Comparison of ENCODE assay signal across 21 cellular contexts in genomic region chr4:102692474-102692873, GRCh38.
DNase-seq lines count a peak whose midpoint lies in the region; ATAC-seq and TF ChIP-seq lines count a peak whose summit lies in the region.
"Had no signal": no experiment of that assay in that cellular context is flagged by ENCODE, and none has a peak within 500 bp of the region (broad histone marks: within the 10 kb centered on the region; RNA-seq: fewer than 3 reads in every experiment).

No MANE protein-coding gene starts in this region.

- H3K4me3 ChIP-seq in muscle layer of duodenum (ENCODE audit: low read depth in 1 of 2, low read length in 2 of 2) = no peak overlapping the region
- no peak overlapping the region for H3K4me3 ChIP-seq in osteoblast (ENCODE audit: insufficient read depth, low read length)
- H3K4me3 ChIP-seq: K562, SJSA1 had no signal

- no peak overlapping the region for H3K4me2 ChIP-seq in osteoblast (ENCODE audit: insufficient read depth, low read length)

- intact Hi-C loops in Right ventricle myocardium superior (cut with DNase I) (no loop called here), cardiac septum (cut with DNase I) (no loop called here)
- intact Hi-C loops in dendritic cell treated with granulocyte-macrophage colony-stimulating factor and Interleukin-4, amounts not matched to agents 40 ng/mL and 50 ng/mL, for 4 days (cut with micrococcal nuclease) = no loop called here
- intact Hi-C loops in activated T-helper 1 cell treated with anti-CD3 and anti-CD28 coated beads, Interleukin-12 subunit alpha, Interleukin-12 subunit beta, Interleukin-2, Interleukin-4 antibody, amounts not matched to agents 30 ng/mL and 10 ng/mL and 1 ng/mL, durations not matched to agents 14 hours and 24 hours and 36 hours (cut with micrococcal nuclease) = no loop called here

- no peaks in the 10 kb centered on the region for H4K20me1 ChIP-seq in osteoblast (ENCODE audit: insufficient read depth, low read length)

- no peaks in the 10 kb centered on the region for H3K9me3 ChIP-seq in muscle layer of duodenum (ENCODE audit: control insufficient read depth in 1 of 2, low read length in 2 of 2)
- no peaks in the 10 kb centered on the region for H3K9me3 ChIP-seq in osteoblast (ENCODE audit: low read depth, low read length)
- H3K9me3 ChIP-seq: SJSA1 had no signal

- H3K4me1 ChIP-seq in muscle layer of duodenum (ENCODE audit: control insufficient read depth in 1 of 2, insufficient read depth in 2 of 2, low read length in 2 of 2) (peaks cover 0 to 7% of the 10 kb centered on the region in 2 donors), osteoblast (ENCODE audit: insufficient read depth, low read length) (peaks cover 5% of the 10 kb centered on the region)

- H3K27me3 ChIP-seq in muscle layer of duodenum (ENCODE audit: low read depth, low read length) (no peaks in the 10 kb centered on the region), osteoblast (ENCODE audit: insufficient read depth, low read length) (no peaks in the 10 kb centered on the region)
- H3K27me3 ChIP-seq: SJSA1 had no signal

- peak; percentile 53 for ATAC-seq in Right ventricle myocardium superior (ENCODE audit: poor library complexity)
- ATAC-seq in HG02840 (IDR thresholded peaks at IDR 0.05; ENCODE audit: low FRiP score, unreplicated experiment) = no peak
- ATAC-seq: HCT116, K562 had no signal

- H3K9me3 Mint-ChIP-seq in dendritic cell treated with granulocyte-macrophage colony-stimulating factor and Interleukin-4, amounts not matched to agents 40 ng/mL and 50 ng/mL, for 4 days = no peaks in the 10 kb centered on the region
- H3K9me3 Mint-ChIP-seq in activated T-helper 1 cell treated with anti-CD3 and anti-CD28 coated beads, Interleukin-12 subunit alpha, Interleukin-12 subunit beta, Interleukin-2, Interleukin-4 antibody, amounts not matched to agents 30 ng/mL and 10 ng/mL and 1 ng/mL, durations not matched to agents 14 hours and 24 hours and 36 hours = no peaks in the 10 kb centered on the region

- peaks cover 60% of the 10 kb centered on the region for H3K36me3 Mint-ChIP-seq in dendritic cell treated with granulocyte-macrophage colony-stimulating factor and Interleukin-4, amounts not matched to agents 40 ng/mL and 50 ng/mL, for 4 days (ENCODE audit: low read depth)
- peaks cover 14% of the 10 kb centered on the region for H3K36me3 Mint-ChIP-seq in activated T-helper 1 cell treated with anti-CD3 and anti-CD28 coated beads, Interleukin-12 subunit alpha, Interleukin-12 subunit beta, Interleukin-2, Interleukin-4 antibody, amounts not matched to agents 30 ng/mL and 10 ng/mL and 1 ng/mL, durations not matched to agents 14 hours and 24 hours and 36 hours (ENCODE audit: low read depth)

- no peaks in the 10 kb centered on the region for H3K79me2 ChIP-seq in osteoblast (ENCODE audit: insufficient read depth, low read length)

- H2AFZ ChIP-seq in osteoblast (ENCODE audit: low read length) = no peak overlapping the region

- H3K27ac Mint-ChIP-seq in dendritic cell treated with granulocyte-macrophage colony-stimulating factor and Interleukin-4, amounts not matched to agents 40 ng/mL and 50 ng/mL, for 4 days = peak overlapping the region; percentile 87
- no peak overlapping the region for H3K27ac Mint-ChIP-seq in activated T-helper 1 cell treated with anti-CD3 and anti-CD28 coated beads, Interleukin-12 subunit alpha, Interleukin-12 subunit beta, Interleukin-2, Interleukin-4 antibody, amounts not matched to agents 30 ng/mL and 10 ng/mL and 1 ng/mL, durations not matched to agents 14 hours and 24 hours and 36 hours

- H3K36me3 ChIP-seq in muscle layer of duodenum (ENCODE audit: control insufficient read depth in 1 of 2, insufficient read depth in 2 of 2, low read length in 2 of 2) (peaks cover 0 to 3% of the 10 kb centered on the region in 2 donors), osteoblast (ENCODE audit: insufficient read depth, low read length) (no peaks in the 10 kb centered on the region)
- H3K36me3 ChIP-seq: SJSA1 had no signal

- no peak for DNase-seq in Right ventricle myocardium superior
- no peak for DNase-seq in cardiac septum (ENCODE audit: low spot score)
- no peak for DNase-seq in activated T-helper 1 cell treated with anti-CD3 and anti-CD28 coated beads, Interleukin-12 subunit alpha, Interleukin-12 subunit beta, Interleukin-2, Interleukin-4 antibody, amounts not matched to agents 30 ng/mL and 10 ng/mL and 1 ng/mL, durations not matched to agents 14 hours and 24 hours and 36 hours (ENCODE audit: low spot score)
- DNase-seq in GOT3 (lab: John Stamatoyannopoulos, UW) = no peak
- DNase-seq in osteoblast (ENCODE audit: insufficient read length, low spot score, missing footprints) = no peak
- DNase-seq: 8988T; C1 segment of cervical spinal cord; DMS79 treated with DMSO at 0.1 percent for 48 hours; NCI-H1092 treated with DMSO at 0.1 percent for 48 hours; NCI-H1694 treated with DMSO at 0.1 percent for 48 hours; NCI-H345; NCI-H526 treated with DMSO at 0.1 percent for 48 hours; NK-92 treated with Interleukin-12 subunit alpha and Interleukin-12 subunit beta, amount 100 ng/mL, for 24 hours; OCI-M1 had no signal

- H3K27ac ChIP-seq in muscle layer of duodenum (ENCODE audit: low read length) (peak overlapping the region; percentile 25), osteoblast (ENCODE audit: low read depth, low read length) (no peak overlapping the region)
- H3K27ac ChIP-seq: RWPE1, SJSA1 had no signal

- H3K4me1 Mint-ChIP-seq in dendritic cell treated with granulocyte-macrophage colony-stimulating factor and Interleukin-4, amounts not matched to agents 40 ng/mL and 50 ng/mL, for 4 days (ENCODE audit: low read depth) = peaks cover 35% of the 10 kb centered on the region
- H3K4me1 Mint-ChIP-seq in activated T-helper 1 cell treated with anti-CD3 and anti-CD28 coated beads, Interleukin-12 subunit alpha, Interleukin-12 subunit beta, Interleukin-2, Interleukin-4 antibody, amounts not matched to agents 30 ng/mL and 10 ng/mL and 1 ng/mL, durations not matched to agents 14 hours and 24 hours and 36 hours (ENCODE audit: low read depth) = no peaks in the 10 kb centered on the region

- TF ChIP-seq CTCF in osteoblast (IDR thresholded peaks at IDR 0.05; ENCODE audit: extremely low read depth, low read depth, low read length) = no peak

- no peaks in the 10 kb centered on the region for H3K27me3 Mint-ChIP-seq in dendritic cell treated with granulocyte-macrophage colony-stimulating factor and Interleukin-4, amounts not matched to agents 40 ng/mL and 50 ng/mL, for 4 days
- H3K27me3 Mint-ChIP-seq in activated T-helper 1 cell treated with anti-CD3 and anti-CD28 coated beads, Interleukin-12 subunit alpha, Interleukin-12 subunit beta, Interleukin-2, Interleukin-4 antibody, amounts not matched to agents 30 ng/mL and 10 ng/mL and 1 ng/mL, durations not matched to agents 14 hours and 24 hours and 36 hours (ENCODE audit: insufficient read depth) = no peaks in the 10 kb centered on the region

- H3K4me3 Mint-ChIP-seq in dendritic cell treated with granulocyte-macrophage colony-stimulating factor and Interleukin-4, amounts not matched to agents 40 ng/mL and 50 ng/mL, for 4 days = peak overlapping the region; percentile 5
- no peak overlapping the region for H3K4me3 Mint-ChIP-seq in activated T-helper 1 cell treated with anti-CD3 and anti-CD28 coated beads, Interleukin-12 subunit alpha, Interleukin-12 subunit beta, Interleukin-2, Interleukin-4 antibody, amounts not matched to agents 30 ng/mL and 10 ng/mL and 1 ng/mL, durations not matched to agents 14 hours and 24 hours and 36 hours
